ENCODE assay signal across 13 cellular contexts in the genomic region with DNA sequence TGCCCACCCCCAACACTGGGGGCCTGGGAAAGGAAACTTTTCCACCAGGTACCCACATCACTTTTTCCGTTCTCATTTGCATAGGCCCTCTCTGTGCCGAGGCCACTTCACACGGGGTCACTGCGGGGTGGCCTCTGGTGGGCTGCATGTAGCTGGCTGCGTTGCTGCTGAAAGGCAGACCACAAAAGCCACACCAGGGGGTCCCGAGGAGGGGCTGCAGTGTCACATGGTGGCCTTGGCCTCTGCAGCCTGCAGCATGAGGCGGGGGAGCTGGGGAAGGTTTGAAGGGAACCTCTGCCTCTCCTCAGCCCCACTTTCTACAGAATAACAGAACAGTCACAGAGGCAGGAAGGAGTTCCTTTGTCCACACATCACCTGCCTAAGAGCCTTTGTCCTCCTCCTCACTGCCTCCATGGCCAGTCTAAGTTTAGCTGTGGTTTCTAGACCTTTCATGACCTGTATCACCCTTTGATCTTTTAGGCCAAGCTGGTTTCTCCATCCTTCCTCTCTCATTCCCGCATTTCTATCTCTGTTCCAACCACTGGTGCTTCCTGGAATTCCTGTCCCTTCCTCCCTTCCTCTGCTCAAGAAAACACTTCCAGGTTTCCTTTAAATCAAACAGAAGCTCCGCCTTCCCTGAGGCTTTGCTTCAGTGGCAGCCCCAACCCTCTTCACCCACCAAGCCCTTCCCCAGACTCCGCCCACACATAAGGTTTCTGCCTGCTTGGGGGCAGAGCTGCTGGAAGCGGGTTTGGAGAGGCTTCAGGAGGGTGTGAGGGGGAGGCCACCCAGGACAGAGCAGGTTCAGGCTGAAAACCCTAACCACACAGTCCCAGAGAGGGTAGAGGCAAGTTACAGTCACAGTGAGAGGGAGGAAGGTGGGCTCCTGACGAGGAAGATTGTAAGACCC.
DNase-seq lines count a peak whose midpoint lies in the region; ATAC-seq and TF ChIP-seq lines count a peak whose summit lies in the region.
"Had no signal": no experiment of that assay in that cellular context is flagged by ENCODE, and none has a peak within 500 bp of the region (broad histone marks: within the 10 kb centered on the region; RNA-seq: fewer than 3 reads in every experiment).

No MANE protein-coding gene starts in this region.

- peaks cover 9 to 26% of the 10 kb centered on the region in 2 donors for H3K27me3 Mint-ChIP-seq in natural killer cell treated with Interleukin-12 subunit alpha and Interleukin-12 subunit beta and Interleukin-15 and Interleukin-18, amount 100 ng/mL, for 72 hours
- H3K27me3 Mint-ChIP-seq in natural killer cell (ENCODE audit: low read depth in 2 of 2) (peaks cover 27 to 50% of the 10 kb centered on the region in 2 donors), endothelial cell (ENCODE audit: unreplicated experiment) (peaks cover 8% of the 10 kb centered on the region)
- no peaks in the 10 kb centered on the region for H3K27me3 Mint-ChIP-seq in effector memory CD8-positive, alpha-beta T cell
- H3K27me3 Mint-ChIP-seq: CD4-positive, alpha-beta T cell had no signal

- H3K9me3 Mint-ChIP-seq in natural killer cell treated with Interleukin-12 subunit alpha and Interleukin-12 subunit beta and Interleukin-15 and Interleukin-18, amount 100 ng/mL, for 72 hours = no peaks in the 10 kb centered on the region
- H3K9me3 Mint-ChIP-seq in natural killer cell = no peaks in the 10 kb centered on the region
- H3K9me3 Mint-ChIP-seq in endothelial cell (ENCODE audit: unreplicated experiment) = no peaks in the 10 kb centered on the region
- H3K9me3 Mint-ChIP-seq in effector memory CD8-positive, alpha-beta T cell = no peaks in the 10 kb centered on the region
- H3K9me3 Mint-ChIP-seq: CD4-positive, alpha-beta T cell had no signal

- H3K27ac Mint-ChIP-seq in natural killer cell treated with Interleukin-12 subunit alpha and Interleukin-12 subunit beta and Interleukin-15 and Interleukin-18, amount 100 ng/mL, for 72 hours = peak overlapping the region in 1 of 2 donors; percentile 12
- H3K27ac Mint-ChIP-seq in natural killer cell (no peak overlapping the region), endothelial cell (ENCODE audit: unreplicated experiment) (peak overlapping the region; percentile 2)
- no peak overlapping the region for H3K27ac Mint-ChIP-seq in effector memory CD8-positive, alpha-beta T cell
- H3K27ac Mint-ChIP-seq: CD4-positive, alpha-beta T cell had no signal

- no peak overlapping the region for H3K4me3 Mint-ChIP-seq in natural killer cell treated with Interleukin-12 subunit alpha and Interleukin-12 subunit beta and Interleukin-15 and Interleukin-18, amount 100 ng/mL, for 72 hours
- no peak overlapping the region for H3K4me3 Mint-ChIP-seq in natural killer cell
- H3K4me3 Mint-ChIP-seq in endothelial cell (ENCODE audit: unreplicated experiment) = no peak overlapping the region
- H3K4me3 Mint-ChIP-seq in effector memory CD8-positive, alpha-beta T cell = no peak overlapping the region
- H3K4me3 Mint-ChIP-seq: CD4-positive, alpha-beta T cell had no signal

- no peak overlapping the region for H3K27ac ChIP-seq in upper lobe of right lung
- H3K27ac ChIP-seq: epithelial cell of prostate had no signal

- peak; percentile 31 for DNase-seq in natural killer cell treated with Interleukin-12 subunit alpha and Interleukin-12 subunit beta and Interleukin-15 and Interleukin-18, amount 100 ng/mL, for 72 hours (ENCODE audit: low spot score)
- DNase-seq in natural killer cell (no peak), NCI-H526 treated with DMSO at 0.1 percent for 48 hours (lab: John Stamatoyannopoulos, UW) (peak; percentile 19), endothelial cell (ENCODE audit: low spot score) (peak; percentile 26), upper lobe of right lung (peak; percentile 48), GF-D8 (lab: John Stamatoyannopoulos, UW) (no peak)
- DNase-seq in effector memory CD8-positive, alpha-beta T cell = no peak
- DNase-seq: CD4-positive, alpha-beta T cell; MG63; naive thymus-derived CD4-positive, alpha-beta T cell; substantia nigra had no signal

- H3K9me3 ChIP-seq in upper lobe of right lung = no peaks in the 10 kb centered on the region
- H3K9me3 ChIP-seq: MG63 had no signal

- H3K4me1 ChIP-seq in upper lobe of right lung = peaks cover 3% of the 10 kb centered on the region

- no peaks in the 10 kb centered on the region for H3K36me3 ChIP-seq in upper lobe of right lung
- H3K36me3 ChIP-seq: MG63 had no signal

- no peaks in the 10 kb centered on the region for H3K36me3 Mint-ChIP-seq in natural killer cell treated with Interleukin-12 subunit alpha and Interleukin-12 subunit beta and Interleukin-15 and Interleukin-18, amount 100 ng/mL, for 72 hours
- H3K36me3 Mint-ChIP-seq in natural killer cell = no peaks in the 10 kb centered on the region
- H3K36me3 Mint-ChIP-seq in endothelial cell (ENCODE audit: low read depth, unreplicated experiment) = no peaks in the 10 kb centered on the region
- peaks cover 3% of the 10 kb centered on the region for H3K36me3 Mint-ChIP-seq in effector memory CD8-positive, alpha-beta T cell (ENCODE audit: insufficient read depth)
- H3K36me3 Mint-ChIP-seq: naive thymus-derived CD4-positive, alpha-beta T cell had no signal

- TF ChIP-seq CTCF in natural killer cell (IDR thresholded peaks at IDR 0.05) (no peak), endothelial cell (IDR thresholded peaks at IDR 0.05; ENCODE audit: unreplicated experiment) (no peak), upper lobe of right lung (IDR thresholded peaks at IDR 0.05) (no peak)

- intact Hi-C loops in natural killer cell (cut with micrococcal nuclease) = no loop called here
- intact Hi-C loops in upper lobe of right lung (cut with DNase I) = no loop called here

- H3K4me3 ChIP-seq in upper lobe of right lung = no peak overlapping the region
- H3K4me3 ChIP-seq: MG63 had no signal

- peaks cover 12 to 16% of the 10 kb centered on the region in 2 donors for H3K4me1 Mint-ChIP-seq in natural killer cell treated with Interleukin-12 subunit alpha and Interleukin-12 subunit beta and Interleukin-15 and Interleukin-18, amount 100 ng/mL, for 72 hours (ENCODE audit: low read depth in 2 of 2)
- H3K4me1 Mint-ChIP-seq in natural killer cell (peaks cover 23 to 36% of the 10 kb centered on the region in 2 donors), endothelial cell (ENCODE audit: unreplicated experiment) (peaks cover 19% of the 10 kb centered on the region)
- H3K4me1 Mint-ChIP-seq in effector memory CD8-positive, alpha-beta T cell (ENCODE audit: low read depth in 2 of 2) = peaks cover 3 to 15% of the 10 kb centered on the region in 2 donors

- no peaks in the 10 kb centered on the region for H3K27me3 ChIP-seq in upper lobe of right lung
- H3K27me3 ChIP-seq: MG63 had no signal

- ATAC-seq in natural killer cell treated with Interleukin-12 subunit alpha and Interleukin-12 subunit beta and Interleukin-15 and Interleukin-18, amount 100 ng/mL, for 72 hours = no peak
- ATAC-seq in natural killer cell (no peak), upper lobe of right lung (no peak), GM18498 (IDR thresholded peaks at IDR 0.05; ENCODE audit: unreplicated experiment) (no peak)
- no peak for ATAC-seq in effector memory CD8-positive, alpha-beta T cell (replicated peaks)
- ATAC-seq: naive thymus-derived CD4-positive, alpha-beta T cell had no signal

Comparison
In these comparisons a context has a peak if more than half of its experiments do, and no peak if none do; other contexts are left out.
1. DNase-seq: peak in natural killer cell treated with Interleukin-12 subunit alpha and Interleukin-12 subunit beta and Interleukin-15 and Interleukin-18, amount 100 ng/mL, for 72 hours (single experiment), NCI-H526 treated with DMSO at 0.1 percent for 48 hours (single experiment), endothelial cell (single experiment) and upper lobe of right lung (single experiment); none in natural killer cell (single experiment), effector memory CD8-positive, alpha-beta T cell (0 of 3) and GF-D8 (single experiment).